28 cellular contexts compared by ENCODE assay signal in the genomic region with DNA sequence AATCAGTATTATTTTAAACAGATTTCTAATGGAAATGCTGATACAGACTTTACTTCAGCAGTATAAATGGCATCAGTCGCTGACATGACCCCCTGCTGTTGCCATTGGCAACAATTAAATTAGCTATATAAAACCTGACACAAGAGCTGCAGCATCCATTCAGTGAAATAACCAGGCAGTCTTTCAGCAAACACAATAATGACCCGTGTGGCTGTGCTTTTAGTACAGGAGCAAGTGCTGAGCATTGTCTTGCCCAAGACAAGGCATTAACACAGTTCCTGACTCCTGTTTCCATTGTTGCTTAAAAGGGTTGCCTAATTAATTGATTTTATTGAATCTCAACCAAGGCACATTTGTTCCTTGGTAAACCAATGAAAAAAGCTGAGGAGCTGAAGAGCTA.
"Had no signal": no experiment of that assay in that cellular context is flagged by ENCODE, and none has a peak within 500 bp of the region (broad histone marks: within the 10 kb centered on the region; RNA-seq: fewer than 3 reads in every experiment).

No MANE protein-coding gene starts in this region.

- H3K4me3 ChIP-seq: coronary artery, esophagus muscularis mucosa, gastroesophageal sphincter, heart left ventricle, hepatocyte, lung, mucosa of descending colon, ovary, right lobe of liver, thoracic aorta, tibial nerve, upper lobe of left lung, uterus had no signal

- H3K36me3 Mint-ChIP-seq: memory B cell; mesothelial cell of epicardium; naive B cell; natural killer cell treated with Interleukin-12 subunit alpha and Interleukin-12 subunit beta and Interleukin-15 and Interleukin-18, amount 100 ng/mL, for 72 hours; stimulated activated naive B cell treated with anti-CD40 and anti-IgM and Interleukin-4, amounts not matched to agents 10 μg/mL and 1 μg/mL and 100 μg/mL, for 72 hours had no signal

- H3K4me2 ChIP-seq: hepatocyte had no signal

- H3K9me3 ChIP-seq: esophagus muscularis mucosa, gastroesophageal sphincter, heart left ventricle, mucosa of descending colon, ovary, right lobe of liver, thoracic aorta, tibial nerve, upper lobe of left lung, uterus had no signal

- H2AFZ ChIP-seq: hepatocyte had no signal

- H3K27me3 ChIP-seq: esophagus muscularis mucosa, foreskin keratinocyte, gastroesophageal sphincter, ovary, right lobe of liver, tibial nerve, upper lobe of left lung, uterus had no signal

- H3K27ac ChIP-seq: coronary artery, esophagus muscularis mucosa, foreskin keratinocyte, gastroesophageal sphincter, heart left ventricle, hepatocyte, ovary, right lobe of liver, thoracic aorta, tibial nerve, upper lobe of left lung, uterus had no signal

- H3K4me1 Mint-ChIP-seq: memory B cell; naive B cell; stimulated activated naive B cell treated with anti-CD40 and anti-IgM and Interleukin-4, amounts not matched to agents 10 μg/mL and 1 μg/mL and 100 μg/mL, for 72 hours had no signal

- H3K27me3 Mint-ChIP-seq: memory B cell; stimulated activated naive B cell treated with anti-CD40 and anti-IgM and Interleukin-4, amounts not matched to agents 10 μg/mL and 1 μg/mL and 100 μg/mL, for 72 hours had no signal

- DNase-seq: dermis blood vessel endothelial cell; effector memory CD4-positive, alpha-beta T cell; foreskin keratinocyte; heart left ventricle; kidney; mucosa of descending colon; naive B cell; occipital lobe; ovary; right lobe of liver; small intestine; stimulated activated CD4-positive, alpha-beta T cell treated with anti-CD3 and anti-CD28 coated beads, Interleukin-15, amount 100 ng/mL, for 24 hours; stimulated activated CD4-positive, alpha-beta T cell treated with anti-CD3 and anti-CD28 coated beads, Interleukin-2, amount 100 ng/mL, for 48 hours; stimulated activated naive B cell treated with anti-CD40 and anti-IgM and Interleukin-4, amounts not matched to agents 10 μg/mL and 1 μg/mL and 100 μg/mL, for 72 hours; upper lobe of left lung; uterus had no signal

- H3K27ac Mint-ChIP-seq: memory B cell; mesothelial cell of epicardium; naive B cell; natural killer cell treated with Interleukin-12 subunit alpha and Interleukin-12 subunit beta and Interleukin-15 and Interleukin-18, amount 100 ng/mL, for 72 hours; stimulated activated naive B cell treated with anti-CD40 and anti-IgM and Interleukin-4, amounts not matched to agents 10 μg/mL and 1 μg/mL and 100 μg/mL, for 72 hours; stimulated activated naive CD8-positive, alpha-beta T cell treated with anti-CD3 and anti-CD28 coated beads, Interleukin-15, Interleukin-2, amounts not matched to agents 100 ng/mL and 50 ng/mL, for 24 hours had no signal

- H3K79me2 ChIP-seq: hepatocyte had no signal

- H3K4me3 Mint-ChIP-seq: memory B cell; mesothelial cell of epicardium; naive B cell; natural killer cell treated with Interleukin-12 subunit alpha and Interleukin-12 subunit beta and Interleukin-15 and Interleukin-18, amount 100 ng/mL, for 72 hours; stimulated activated naive B cell treated with anti-CD40 and anti-IgM and Interleukin-4, amounts not matched to agents 10 μg/mL and 1 μg/mL and 100 μg/mL, for 72 hours; stimulated activated naive CD8-positive, alpha-beta T cell treated with anti-CD3 and anti-CD28 coated beads, Interleukin-15, Interleukin-2, amounts not matched to agents 100 ng/mL and 50 ng/mL, for 24 hours had no signal

- ATAC-seq: foreskin keratinocyte; gastroesophageal sphincter; heart left ventricle; left lobe of liver; mucosa of descending colon; natural killer cell treated with Interleukin-12 subunit alpha and Interleukin-12 subunit beta and Interleukin-15 and Interleukin-18, amount 100 ng/mL, for 72 hours; right lobe of liver; stimulated activated naive B cell treated with anti-CD40 and anti-IgM and Interleukin-4, amounts not matched to agents 10 μg/mL and 1 μg/mL and 100 μg/mL, for 72 hours had no signal

- H3K36me3 ChIP-seq: esophagus muscularis mucosa, gastroesophageal sphincter, heart left ventricle, ovary, right lobe of liver, thoracic aorta, tibial nerve, upper lobe of left lung, uterus had no signal

- H3K9me3 Mint-ChIP-seq: memory B cell; mesothelial cell of epicardium; natural killer cell treated with Interleukin-12 subunit alpha and Interleukin-12 subunit beta and Interleukin-15 and Interleukin-18, amount 100 ng/mL, for 72 hours; stimulated activated naive B cell treated with anti-CD40 and anti-IgM and Interleukin-4, amounts not matched to agents 10 μg/mL and 1 μg/mL and 100 μg/mL, for 72 hours; stimulated activated naive CD8-positive, alpha-beta T cell treated with anti-CD3 and anti-CD28 coated beads, Interleukin-15, Interleukin-2, amounts not matched to agents 100 ng/mL and 50 ng/mL, for 24 hours had no signal
